In genomic region chr12:98998697-98999299, GRCh38 we compare ENCODE assay signal across 8 cellular contexts.
DNase-seq lines count a peak whose midpoint lies in the region; ATAC-seq and TF ChIP-seq lines count a peak whose summit lies in the region.

No MANE protein-coding gene starts in this region.

- H4K20me1 ChIP-seq in PC-9 (ENCODE audit: insufficient read depth) = no peaks in the 10 kb centered on the region

- ATAC-seq in GM21529 (IDR thresholded peaks at IDR 0.05; ENCODE audit: unreplicated experiment) (peak; percentile 87), esophagus mucosa (peak; percentile 69)

- H3K27me3 ChIP-seq in PC-9 (ENCODE audit: insufficient read depth, low read depth) = peaks cover 22% of the 10 kb centered on the region

- DNase-seq in NCI-H1417 (lab: John Stamatoyannopoulos, UW) = peak; percentile 39 to 77 (median 66)
- no peak for DNase-seq in NCI-H1417 treated with DMSO at 0.1 percent for 48 hours (lab: John Stamatoyannopoulos, UW)
- peak; percentile 45 for DNase-seq in HT-29 (ENCODE audit: low spot score)
- DNase-seq in PC-9 = no peak
- no peak for DNase-seq in osteocyte (ENCODE audit: extremely low spot score, unreplicated experiment)
- no peak for DNase-seq in activated CD4-positive, CD25-positive, alpha-beta regulatory T cell (lab: John Stamatoyannopoulos, UW)

- H3K4me1 Mint-ChIP-seq in osteocyte (ENCODE audit: unreplicated experiment) = no peaks in the 10 kb centered on the region

- no peaks in the 10 kb centered on the region for H3F3A ChIP-seq in PC-9 (ENCODE audit: insufficient read depth, low read depth)

- no peaks in the 10 kb centered on the region for H3K36me3 ChIP-seq in PC-9 (ENCODE audit: low read depth)

- H2AFZ ChIP-seq in PC-9 = no peak overlapping the region

- POLR2A ChIA-PET in PC-9 (lab: Charles Lee; ENCODE audit: unreplicated experiment) = interaction anchor here (0.6 kb wide), 1 partner anchor 246 kb away, joined by 4 read pairs; no protein-coding TSS in a partner anchor

- no peaks in the 10 kb centered on the region for H3K9me2 ChIP-seq in PC-9 (ENCODE audit: insufficient read depth)

- peaks cover 16% of the 10 kb centered on the region for H3K27me3 Mint-ChIP-seq in osteocyte (ENCODE audit: unreplicated experiment)

- H3K4me3 ChIP-seq in PC-9 = no peak overlapping the region

- H3K4me2 ChIP-seq in PC-9 = no peak overlapping the region

- no peak overlapping the region for H3K27ac ChIP-seq in PC-9

- no peaks in the 10 kb centered on the region for H3K36me3 Mint-ChIP-seq in osteocyte (ENCODE audit: unreplicated experiment)

- CTCF ChIA-PET in PC-9 (lab: Charles Lee) = no interaction called here

- intact Hi-C loops in PC-9 (cut with micrococcal nuclease; ENCODE audit: unreplicated experiment) = loop anchor here (2.0 to 5.0 kb wide), 4 partner anchors 271 to 581 kb away; no protein-coding TSS in a partner anchor

- no peaks in the 10 kb centered on the region for H3K9me3 ChIP-seq in PC-9 (ENCODE audit: insufficient read depth, low read depth)

- no peaks in the 10 kb centered on the region for H3K4me1 ChIP-seq in PC-9 (replicated peaks; ENCODE audit: insufficient read depth)

- H3K4me3 Mint-ChIP-seq in osteocyte (ENCODE audit: unreplicated experiment) = no peak overlapping the region

- H3K79me2 ChIP-seq in PC-9 (ENCODE audit: low read depth) = no peaks in the 10 kb centered on the region

- TF ChIP-seq CTCF in PC-9 (conservative IDR thresholded peaks at IDR 0.05) (peak; percentile 78), osteocyte (IDR thresholded peaks at IDR 0.05) (peak; percentile 73)

- BruUV-seq in PC-9 (replicated peaks; lab: Mats Ljungman, UMichigan) = no TSS peak

- no peak overlapping the region for H3K27ac Mint-ChIP-seq in osteocyte (ENCODE audit: unreplicated experiment)

- H3K9me3 Mint-ChIP-seq in osteocyte (ENCODE audit: unreplicated experiment) = no peaks in the 10 kb centered on the region

Comparison
In these comparisons a context has a peak if more than half of its experiments do, and no peak if none do; other contexts are left out.
1. DNase-seq: peak in NCI-H1417 (3 of 3) and HT-29 (single experiment); none in NCI-H1417 treated with DMSO at 0.1 percent for 48 hours (single experiment), PC-9 (0 of 2), osteocyte (single experiment) and activated CD4-positive, CD25-positive, alpha-beta regulatory T cell (0 of 4).